Comparison of ENCODE assay signal across 31 cellular contexts in genomic region chr1:93108335-93108734, GRCh38.
"Had no signal": no experiment of that assay in that cellular context is flagged by ENCODE, and none has a peak within 500 bp of the region (broad histone marks: within the 10 kb centered on the region; RNA-seq: fewer than 3 reads in every experiment).

No MANE protein-coding gene starts in this region.

- H3K4me3 Mint-ChIP-seq: activated CD4-positive, alpha-beta memory T cell treated with anti-CD3 and anti-CD28 coated beads for 36 hours; activated CD4-positive, alpha-beta T cell treated with anti-CD3 and anti-CD28 coated beads for 36 hours; activated CD4-positive, alpha-beta T cell treated with anti-CD3 and anti-CD28 coated beads, Interleukin-2, amount 10 ng/mL, durations not matched to agents 24 days and 14 days; activated CD8-positive, alpha-beta T cell treated with anti-CD3 and anti-CD28 coated beads, Interleukin-2, amount 10 ng/mL, durations not matched to agents 7 days and 5 days; activated naive CD4-positive, alpha-beta T cell treated with anti-CD3 and anti-CD28 coated beads, Interleukin-2, amount 10 ng/mL, durations not matched to agents 7 days and 5 days; activated naive CD8-positive, alpha-beta T cell treated with anti-CD3 and anti-CD28 coated beads, Interleukin-2, amount 10 ng/mL, durations not matched to agents 7 days and 5 days; activated T-cell treated with anti-CD3 and anti-CD28 coated beads, Interleukin-2, amount 50 U/mL, for 24 hours; activated T-cell treated with anti-CD3 and anti-CD28 coated beads, Interleukin-2, amount 50 U/mL, for 72 hours; brain had no signal

- ATAC-seq: activated CD4-positive, alpha-beta T cell treated with anti-CD3 and anti-CD28 coated beads for 36 hours; activated CD8-positive, alpha-beta T cell treated with anti-CD3 and anti-CD28 coated beads, Interleukin-2, amount 10 ng/mL, durations not matched to agents 7 days and 5 days; activated naive CD4-positive, alpha-beta T cell treated with anti-CD3 and anti-CD28 coated beads, Interleukin-2, amount 50 U/mL, for 72 hours; activated T-cell treated with anti-CD3 and anti-CD28 coated beads, Interleukin-2, amount 50 U/mL, for 72 hours; esophagus mucosa had no signal

- H3K9me3 ChIP-seq: breast epithelium, colonic mucosa had no signal

- H3K27me3 Mint-ChIP-seq: activated CD4-positive, alpha-beta memory T cell treated with anti-CD3 and anti-CD28 coated beads for 36 hours; activated CD4-positive, alpha-beta T cell treated with anti-CD3 and anti-CD28 coated beads for 36 hours; activated CD4-positive, alpha-beta T cell treated with anti-CD3 and anti-CD28 coated beads, Interleukin-2, amount 10 ng/mL, durations not matched to agents 24 days and 14 days; activated naive CD4-positive, alpha-beta T cell treated with anti-CD3 and anti-CD28 coated beads, Interleukin-2, amount 10 ng/mL, durations not matched to agents 7 days and 5 days; activated naive CD8-positive, alpha-beta T cell treated with anti-CD3 and anti-CD28 coated beads, Interleukin-2, amount 10 ng/mL, durations not matched to agents 7 days and 5 days; activated T-cell treated with anti-CD3 and anti-CD28 coated beads, Interleukin-2, amount 50 U/mL, for 24 hours; brain had no signal

- DNase-seq: activated CD4-positive, alpha-beta memory T cell treated with anti-CD3 and anti-CD28 coated beads for 36 hours; activated CD4-positive, alpha-beta T cell treated with anti-CD3 and anti-CD28 coated beads for 36 hours; activated CD4-positive, alpha-beta T cell treated with anti-CD3 and anti-CD28 coated beads, Interleukin-2, amount 10 ng/mL, durations not matched to agents 24 days and 14 days; activated CD4-positive, CD25-positive, alpha-beta regulatory T cell; activated CD4-positive, CD25-positive, alpha-beta regulatory T cell treated with anti-CD3 and anti-CD28 coated beads, Interleukin-2, amount 50 U/mL, for 72 hours; activated CD8-positive, alpha-beta memory T cell treated with anti-CD3 and anti-CD28 coated beads, Interleukin-2, amount 50 U/mL, for 48 hours; activated CD8-positive, alpha-beta T cell treated with anti-CD3 and anti-CD28 coated beads, Interleukin-2, amount 10 ng/mL, durations not matched to agents 7 days and 5 days; activated gamma-delta T cell; activated naive CD4-positive, alpha-beta T cell; activated naive CD4-positive, alpha-beta T cell treated with anti-CD3 and anti-CD28 coated beads, Interleukin-2, amount 10 ng/mL, durations not matched to agents 7 days and 5 days; activated naive CD8-positive, alpha-beta T cell treated with anti-CD3 and anti-CD28 coated beads, Interleukin-2, amount 10 ng/mL, durations not matched to agents 7 days and 5 days; activated T-cell treated with anti-CD3 and anti-CD28 coated beads for 4 hours; activated T-cell treated with anti-CD3 and anti-CD28 coated beads, Interleukin-2, amount 50 U/mL, for 24 hours; activated T-cell treated with anti-CD3 and anti-CD28 coated beads, Interleukin-2, amount 50 U/mL, for 72 hours; central memory CD4-positive, alpha-beta T cell; cerebellar nuclear complex; colonic mucosa; effector CD8-positive, alpha-beta T cell; foreskin fibroblast; head of caudate nucleus; hippocampal formation; WERI-Rb-1 had no signal

- H3K4me3 ChIP-seq: ascending aorta, breast epithelium, cardiac muscle cell, colonic mucosa had no signal

- H3K4me1 ChIP-seq: breast epithelium, colonic mucosa had no signal

- H3K27ac Mint-ChIP-seq: activated CD4-positive, alpha-beta memory T cell treated with anti-CD3 and anti-CD28 coated beads for 36 hours; activated CD4-positive, alpha-beta T cell treated with anti-CD3 and anti-CD28 coated beads for 36 hours; activated CD4-positive, alpha-beta T cell treated with anti-CD3 and anti-CD28 coated beads, Interleukin-2, amount 10 ng/mL, durations not matched to agents 24 days and 14 days; activated CD8-positive, alpha-beta T cell treated with anti-CD3 and anti-CD28 coated beads, Interleukin-2, amount 10 ng/mL, durations not matched to agents 7 days and 5 days; activated naive CD4-positive, alpha-beta T cell treated with anti-CD3 and anti-CD28 coated beads, Interleukin-2, amount 10 ng/mL, durations not matched to agents 7 days and 5 days; activated naive CD4-positive, alpha-beta T cell treated with anti-CD3 and anti-CD28 coated beads, Interleukin-2, amount 50 U/mL, for 72 hours; activated naive CD8-positive, alpha-beta T cell treated with anti-CD3 and anti-CD28 coated beads, Interleukin-2, amount 10 ng/mL, durations not matched to agents 7 days and 5 days; activated T-cell treated with anti-CD3 and anti-CD28 coated beads, Interleukin-2, amount 50 U/mL, for 24 hours; activated T-cell treated with anti-CD3 and anti-CD28 coated beads, Interleukin-2, amount 50 U/mL, for 72 hours; brain had no signal

- H3K36me3 ChIP-seq: ascending aorta, breast epithelium, cardiac muscle cell, colonic mucosa had no signal

- H3K27ac ChIP-seq: ascending aorta, breast epithelium, cardiac muscle cell, colonic mucosa, epithelial cell of prostate, WERI-Rb-1 had no signal

- FAIRE-seq: endothelial cell of umbilical vein, frontal cortex had no signal

- H3K27me3 ChIP-seq: ascending aorta, breast epithelium, cardiac muscle cell, colonic mucosa had no signal
